Comparison of ENCODE assay signal across 8 cellular contexts in the genomic region with DNA sequence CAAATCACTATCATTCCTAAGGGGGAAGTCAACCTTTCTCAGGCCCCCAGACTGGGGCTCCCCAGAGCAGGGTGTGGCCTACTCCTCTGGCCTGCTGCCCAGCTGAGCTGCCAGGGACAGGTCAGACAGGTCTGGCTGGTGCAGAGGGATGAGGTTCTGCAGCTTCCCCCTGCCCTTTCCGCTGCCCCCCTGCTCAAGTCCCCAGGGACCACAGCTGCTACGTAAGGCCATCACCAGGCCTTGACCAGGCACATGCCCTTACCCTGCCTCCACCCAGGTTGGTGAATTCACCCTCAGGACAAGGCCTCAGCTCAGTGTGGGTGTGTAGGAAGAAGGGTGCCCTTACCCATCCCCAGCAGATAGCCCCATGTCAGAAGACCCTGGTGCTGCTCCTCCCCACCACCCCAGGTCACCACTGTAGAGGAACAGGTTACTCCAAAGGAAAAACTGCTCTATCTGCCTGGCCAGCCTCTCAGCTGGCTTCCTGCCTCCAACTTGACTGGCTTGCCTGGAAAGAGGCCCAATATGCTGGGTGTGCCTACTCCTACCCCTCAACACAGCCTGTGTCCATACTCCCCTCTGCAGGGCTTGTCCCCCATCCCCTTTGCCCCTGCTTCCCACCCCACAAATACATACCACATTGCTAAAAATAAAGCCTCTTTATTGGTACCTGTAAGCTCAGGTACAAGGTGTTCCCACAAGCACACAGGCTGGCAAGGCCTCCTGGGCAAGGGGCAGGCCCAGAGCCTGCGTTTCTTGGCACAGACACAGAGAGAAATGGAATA. TPM values are rescaled to one million over a fixed set of nuclear protein-coding genes. Genes with fewer than 3 reads are reported as not detected.
DNase-seq lines count a peak whose midpoint lies in the region; ATAC-seq and TF ChIP-seq lines count a peak whose summit lies in the region.

No MANE protein-coding gene starts in this region.

- CTCF ChIA-PET in activated B cell treated with CpG ODN at 0.5 μM for 24 hours (lab: Charles Lee): interaction anchor here (1.6 kb wide), 1 partner anchor 147 kb away, joined by 4 read pairs; no protein-coding TSS in a partner anchor

- POLR2A ChIA-PET in activated B cell treated with CpG ODN at 0.5 μM for 24 hours (lab: Charles Lee): interaction anchor here (1.1 kb wide), 1 partner anchor 11 kb away, joined by 3 read pairs; no protein-coding TSS in a partner anchor

- H3K4me1 Mint-ChIP-seq in activated B cell treated with CpG ODN at 0.5 μM for 24 hours: peaks cover 42% of the 10 kb centered on the region
- peaks cover 66% of the 10 kb centered on the region for H3K4me1 Mint-ChIP-seq in stimulated activated memory B cell treated with anti-CD40 and anti-IgM and Interleukin-4, amounts not matched to agents 10 μg/mL and 1 μg/mL and 100 μg/mL, for 72 hours

- no peaks in the 10 kb centered on the region for H3K27me3 Mint-ChIP-seq in activated B cell treated with CpG ODN at 0.5 μM for 24 hours
- no peaks in the 10 kb centered on the region for H3K27me3 Mint-ChIP-seq in stimulated activated memory B cell treated with anti-CD40 and anti-IgM and Interleukin-4, amounts not matched to agents 10 μg/mL and 1 μg/mL and 100 μg/mL, for 72 hours

- DNase-seq in DMS79 treated with DMSO at 0.1 percent for 48 hours (lab: John Stamatoyannopoulos, UW) (peak; percentile 17), DMS79 (lab: John Stamatoyannopoulos, UW) (no peak), activated B cell treated with CpG ODN at 0.5 μM for 24 hours (no peak), left ventricle myocardium superior (peak; percentile 75), T-helper 9 cell (no peak), GM10266 (ENCODE audit: extremely low spot score) (no peak)

- H3K36me3 Mint-ChIP-seq in activated B cell treated with CpG ODN at 0.5 μM for 24 hours (ENCODE audit: low read depth): peaks cover 82% of the 10 kb centered on the region
- peaks cover 48% of the 10 kb centered on the region for H3K36me3 Mint-ChIP-seq in stimulated activated memory B cell treated with anti-CD40 and anti-IgM and Interleukin-4, amounts not matched to agents 10 μg/mL and 1 μg/mL and 100 μg/mL, for 72 hours

- no peaks in the 10 kb centered on the region for H3K9me3 Mint-ChIP-seq in activated B cell treated with CpG ODN at 0.5 μM for 24 hours
- no peaks in the 10 kb centered on the region for H3K9me3 Mint-ChIP-seq in stimulated activated memory B cell treated with anti-CD40 and anti-IgM and Interleukin-4, amounts not matched to agents 10 μg/mL and 1 μg/mL and 100 μg/mL, for 72 hours

- TF ChIP-seq CTCF in activated B cell treated with CpG ODN at 0.5 μM for 24 hours (IDR thresholded peaks at IDR 0.05) (no peak), GM10266 (IDR thresholded peaks at IDR 0.05; ENCODE audit: control insufficient read depth, insufficient read depth, low read depth, missing control alignments) (no peak)

- no peak overlapping the region for H3K4me3 Mint-ChIP-seq in activated B cell treated with CpG ODN at 0.5 μM for 24 hours
- H3K4me3 Mint-ChIP-seq in stimulated activated memory B cell treated with anti-CD40 and anti-IgM and Interleukin-4, amounts not matched to agents 10 μg/mL and 1 μg/mL and 100 μg/mL, for 72 hours: no peak overlapping the region

- peak overlapping the region; percentile 79 for H3K27ac Mint-ChIP-seq in activated B cell treated with CpG ODN at 0.5 μM for 24 hours
- H3K27ac Mint-ChIP-seq in stimulated activated memory B cell treated with anti-CD40 and anti-IgM and Interleukin-4, amounts not matched to agents 10 μg/mL and 1 μg/mL and 100 μg/mL, for 72 hours: peak overlapping the region; percentile 77

- ATAC-seq in activated B cell treated with CpG ODN at 0.5 μM for 24 hours (ENCODE audit: low read depth) (peak; percentile 38), left ventricle myocardium superior (peak; percentile 65), HG03039 (IDR thresholded peaks at IDR 0.05; ENCODE audit: unreplicated experiment) (no peak)
- peak; percentile 50 for ATAC-seq in stimulated activated memory B cell treated with anti-CD40 and anti-IgM and Interleukin-4, amounts not matched to agents 10 μg/mL and 1 μg/mL and 100 μg/mL, for 72 hours

- intact Hi-C loops in activated B cell treated with CpG ODN at 0.5 μM for 24 hours (cut with micrococcal nuclease) (no loop called here), left ventricle myocardium superior (cut with micrococcal nuclease) (no loop called here)

RNA-seq across cellular contexts. Expression of a gene that starts 12.0 kb away (rescaled TPM):
- total RNA-seq in activated B cell treated with CpG ODN at 0.5 μM for 24 hours (17.5 and 18.1 TPM in 2 replicates), left ventricle myocardium superior (11.2 TPM)

RNA-seq across cellular contexts. Expression of a gene that starts 33.9 kb away (rescaled TPM):
- total RNA-seq in activated B cell treated with CpG ODN at 0.5 μM for 24 hours (11.4 and 15.9 TPM in 2 replicates), left ventricle myocardium superior (1.1 TPM)

RNA-seq across cellular contexts. Expression of a gene that starts 34.0 kb away (rescaled TPM):
- 41.6 and 47.8 TPM in 2 replicates for total RNA-seq in activated B cell treated with CpG ODN at 0.5 μM for 24 hours
- total RNA-seq in left ventricle myocardium superior: 50.6 TPM

RNA-seq across cellular contexts. Expression of a gene that starts 51.0 kb away (rescaled TPM):
- total RNA-seq in activated B cell treated with CpG ODN at 0.5 μM for 24 hours: 0.29 and 0.60 TPM in 2 replicates
- 263 TPM for total RNA-seq in left ventricle myocardium superior

Comparison
In these comparisons a context has a peak if more than half of its experiments do, and no peak if none do; other contexts are left out.
1. DNase-seq: peak in DMS79 treated with DMSO at 0.1 percent for 48 hours (single experiment) and left ventricle myocardium superior (single experiment); none in DMS79 (single experiment), activated B cell treated with CpG ODN at 0.5 μM for 24 hours (single experiment), T-helper 9 cell (single experiment) and GM10266 (single experiment).